Comparison of ENCODE assay signal across 11 cellular contexts in genomic region chr5:56457887-56458451, GRCh38.
DNase-seq lines count a peak whose midpoint lies in the region; ATAC-seq and TF ChIP-seq lines count a peak whose summit lies in the region.
"Had no signal": no experiment of that assay in that cellular context is flagged by ENCODE, and none has a peak within 500 bp of the region (broad histone marks: within the 10 kb centered on the region; RNA-seq: fewer than 3 reads in every experiment).

No MANE protein-coding gene starts in this region.

- no peaks in the 10 kb centered on the region for H3K9me3 ChIP-seq in mesenchymal stem cell (ENCODE audit: control insufficient read depth, low read length)

- peak overlapping the region; percentile 21 for H3K27ac Mint-ChIP-seq in type B pancreatic cell
- H3K27ac Mint-ChIP-seq: activated CD8-positive, alpha-beta memory T cell treated with anti-CD3 and anti-CD28 coated beads, Interleukin-2, amount 10 ng/mL, durations not matched to agents 7 days and 5 days had no signal

- 76% methylated on average over 4 of the region's 5 CpGs for WGBS in mesenchymal stem cell

- H3K27me3 Mint-ChIP-seq in type B pancreatic cell, result peaks cover 2% of the 10 kb centered on the region

- H4K8ac ChIP-seq in mesenchymal stem cell (ENCODE audit: low read length), result no peak overlapping the region

- H3K27me3 ChIP-seq in mesenchymal stem cell (ENCODE audit: control insufficient read depth in 1 of 2, insufficient read depth in 1 of 2, low read length in 2 of 2), result no peaks in the 10 kb centered on the region

- peaks cover 43% of the 10 kb centered on the region for H3K4me1 Mint-ChIP-seq in type B pancreatic cell (ENCODE audit: unreplicated experiment)
- H3K4me1 Mint-ChIP-seq: activated CD8-positive, alpha-beta memory T cell treated with anti-CD3 and anti-CD28 coated beads, Interleukin-2, amount 10 ng/mL, durations not matched to agents 7 days and 5 days had no signal

- no peak overlapping the region for H3K4me3 Mint-ChIP-seq in type B pancreatic cell
- H3K4me3 Mint-ChIP-seq: activated CD8-positive, alpha-beta memory T cell treated with anti-CD3 and anti-CD28 coated beads, Interleukin-2, amount 10 ng/mL, durations not matched to agents 7 days and 5 days had no signal

- H2BK12ac ChIP-seq in mesenchymal stem cell (ENCODE audit: low read length in 2 of 2), result no peak overlapping the region

- no peaks in the 10 kb centered on the region for H3K36me3 ChIP-seq in mesenchymal stem cell (ENCODE audit: control insufficient read depth in 1 of 2, insufficient read depth in 2 of 2, low read depth in 1 of 2, low read length in 2 of 2)

- no peak overlapping the region for H3K4me2 ChIP-seq in mesenchymal stem cell (ENCODE audit: low read length, poor library complexity, severe bottlenecking)

- no peak overlapping the region for H2BK5ac ChIP-seq in mesenchymal stem cell (ENCODE audit: low read depth, low read length, poor library complexity, severe bottlenecking)

- H2AFZ ChIP-seq in mesenchymal stem cell (ENCODE audit: low read depth, low read length), result no peak overlapping the region

- peak overlapping the region; percentile 18 for H2AK5ac ChIP-seq in mesenchymal stem cell (ENCODE audit: low read length, severe bottlenecking)

- DNase-seq in RPMI7951 (ENCODE audit: low read depth) (peak; percentile 88), coronary artery (ENCODE audit: low spot score) (no peak), mesenchymal stem cell (no peak), type B pancreatic cell (ENCODE audit: extremely low spot score, unreplicated experiment) (no peak), SIG-M5 (lab: John Stamatoyannopoulos, UW) (no peak)
- DNase-seq: activated CD8-positive, alpha-beta memory T cell treated with anti-CD3 and anti-CD28 coated beads, Interleukin-2, amount 10 ng/mL, durations not matched to agents 7 days and 5 days; MV-4-11 had no signal

- H3K36me3 Mint-ChIP-seq in type B pancreatic cell, result no peaks in the 10 kb centered on the region
- H3K36me3 Mint-ChIP-seq: activated CD8-positive, alpha-beta memory T cell treated with anti-CD3 and anti-CD28 coated beads, Interleukin-2, amount 10 ng/mL, durations not matched to agents 7 days and 5 days; activated naive CD4-positive, alpha-beta T cell treated with anti-CD3 and anti-CD28 coated beads, Interleukin-2, amount 50 U/mL, for 72 hours had no signal

- no peak overlapping the region for H3K4ac ChIP-seq in mesenchymal stem cell (ENCODE audit: low read depth in 1 of 2, low read length in 2 of 2)

- H3K9ac ChIP-seq in mesenchymal stem cell (ENCODE audit: low read length), result peak overlapping the region; percentile 82

- H3K79me1 ChIP-seq in mesenchymal stem cell (replicated peaks; ENCODE audit: low read length, poor library complexity, severe bottlenecking), result no peaks in the 10 kb centered on the region

- H4K91ac ChIP-seq in mesenchymal stem cell (ENCODE audit: low read length), result no peak overlapping the region

- H3K4me3 ChIP-seq in coronary artery (peak overlapping the region; percentile 30), mesenchymal stem cell (ENCODE audit: insufficient read depth in 1 of 2, low read depth in 1 of 2, low read length in 2 of 2) (no peak overlapping the region)

- peaks cover 5% of the 10 kb centered on the region for H3K4me1 ChIP-seq in mesenchymal stem cell (ENCODE audit: control insufficient read depth, insufficient read depth, low read depth, low read length)

- no peak overlapping the region for H3K23ac ChIP-seq in mesenchymal stem cell (ENCODE audit: low read length in 2 of 2)

- no peak overlapping the region for H3K18ac ChIP-seq in mesenchymal stem cell (ENCODE audit: low read depth in 1 of 2, low read length in 2 of 2)

- TF ChIP-seq CTCF in coronary artery (IDR thresholded peaks at IDR 0.05) (no peak), type B pancreatic cell (conservative IDR thresholded peaks at IDR 0.05) (no peak)

- H2BK120ac ChIP-seq in mesenchymal stem cell (ENCODE audit: low read depth, low read length), result no peak overlapping the region

- H3K14ac ChIP-seq in mesenchymal stem cell (ENCODE audit: low read length in 2 of 2), result no peak overlapping the region

- H3K27ac ChIP-seq in coronary artery (peak overlapping the region; percentile 69 to 74), mesenchymal stem cell (ENCODE audit: low read length, poor library complexity, severe bottlenecking) (no peak overlapping the region)
- H3K27ac ChIP-seq: RWPE1 had no signal

- peaks cover 8% of the 10 kb centered on the region for H3K9me3 Mint-ChIP-seq in type B pancreatic cell
- H3K9me3 Mint-ChIP-seq: activated naive CD4-positive, alpha-beta T cell treated with anti-CD3 and anti-CD28 coated beads, Interleukin-2, amount 50 U/mL, for 72 hours had no signal

- no peak overlapping the region for H2BK15ac ChIP-seq in mesenchymal stem cell (ENCODE audit: low read depth, poor library complexity, severe bottlenecking)

- ATAC-seq in HG02642 (IDR thresholded peaks at IDR 0.05; ENCODE audit: poor library complexity, unreplicated experiment), result no peak
- ATAC-seq in HG03520 (IDR thresholded peaks at IDR 0.05; ENCODE audit: unreplicated experiment), result no peak
- ATAC-seq: activated CD8-positive, alpha-beta memory T cell treated with anti-CD3 and anti-CD28 coated beads, Interleukin-2, amount 10 ng/mL, durations not matched to agents 7 days and 5 days; activated naive CD4-positive, alpha-beta T cell treated with anti-CD3 and anti-CD28 coated beads, Interleukin-2, amount 50 U/mL, for 72 hours had no signal
